20 cellular contexts compared by ENCODE assay signal in the genomic region with DNA sequence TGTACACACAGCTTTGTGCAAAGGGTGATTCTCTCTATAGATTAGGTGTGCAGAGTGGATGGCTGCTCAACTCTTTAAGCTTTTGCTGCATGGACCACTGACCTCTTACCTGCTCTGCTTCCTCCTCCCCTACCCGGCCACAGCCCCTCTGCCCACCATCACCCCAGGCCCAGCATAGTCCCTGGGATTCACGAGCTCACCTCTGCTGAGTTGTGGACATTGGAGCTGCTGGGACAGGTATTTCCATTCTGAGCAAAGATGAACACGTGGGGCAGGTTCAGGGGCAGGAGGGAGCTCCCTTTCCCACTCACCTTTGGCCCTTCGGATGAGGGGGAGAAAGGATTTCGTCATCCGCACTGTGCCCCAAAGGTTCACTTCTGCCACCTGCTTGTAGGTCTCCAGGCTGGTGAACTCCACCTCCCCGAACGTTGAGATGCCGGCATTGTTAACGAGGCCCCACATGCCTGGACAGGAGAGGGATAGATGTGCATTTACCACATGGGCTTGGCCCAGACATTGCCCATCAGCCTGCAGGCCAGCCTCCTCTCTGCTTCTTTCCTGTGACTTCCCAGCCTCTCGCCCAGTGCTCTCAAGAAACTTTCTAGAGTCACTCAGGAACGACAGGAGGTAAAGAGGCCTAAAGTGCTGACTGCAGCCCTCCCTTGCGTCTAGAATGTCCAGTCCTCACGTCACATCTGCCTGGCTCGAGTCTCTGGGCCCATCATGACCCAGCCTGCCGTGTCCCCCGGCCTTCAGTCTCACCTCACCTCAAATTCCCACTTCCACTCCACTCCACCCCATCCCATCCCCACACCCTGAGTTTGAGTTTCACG. TPM values are rescaled to one million over a fixed set of nuclear protein-coding genes. Genes with fewer than 3 reads are reported as not detected.
DNase-seq lines count a peak whose midpoint lies in the region; ATAC-seq, FAIRE-seq and TF ChIP-seq lines count a peak whose summit lies in the region.
"Had no signal": no experiment of that assay in that cellular context is flagged by ENCODE, and none has a peak within 500 bp of the region (broad histone marks: within the 10 kb centered on the region; RNA-seq: fewer than 3 reads in every experiment).

No MANE protein-coding gene starts in this region.

- H3K36me3 ChIP-seq in BLaER1 (peaks cover 38% of the 10 kb centered on the region), K562 (ENCODE audit: control insufficient read depth, insufficient read depth, low read length) (no peaks in the 10 kb centered on the region), mesendoderm (ENCODE audit: control insufficient read depth, insufficient read depth, low read length) (no peaks in the 10 kb centered on the region), H7 (replicated peaks; ENCODE audit: control insufficient read depth, insufficient read depth, low read length) (no peaks in the 10 kb centered on the region)
- H3K36me3 ChIP-seq: pancreas, thoracic aorta had no signal

- no peak overlapping the region for H3K4me3 ChIP-seq in BLaER1
- H3K4me3 ChIP-seq in K562: no peak overlapping the region
- H3K4me3 ChIP-seq in mesendoderm (ENCODE audit: low read length): no peak overlapping the region
- no peak overlapping the region for H3K4me3 ChIP-seq in H7 (ENCODE audit: insufficient read depth, low read depth, low read length)
- H3K4me3 ChIP-seq: pancreas, thoracic aorta had no signal

- H3K9ac ChIP-seq in BLaER1: no peak overlapping the region
- peak overlapping the region in 1 of 2 experiments; percentile 18; a peak in 1 of 4 replicates for H3K9ac ChIP-seq in K562 (ENCODE audit: insufficient read depth in 1 of 2, low read depth in 2 of 2, low read length in 2 of 2)
- H3K9ac ChIP-seq in mesendoderm (ENCODE audit: low read length): no peak overlapping the region

- no peaks in the 10 kb centered on the region for H3K79me2 ChIP-seq in K562 (ENCODE audit: control insufficient read depth, insufficient read depth, low read length)
- no peaks in the 10 kb centered on the region for H3K79me2 ChIP-seq in mesendoderm (ENCODE audit: control insufficient read depth, insufficient read depth, low read length)

- H4K20me1 ChIP-seq in BLaER1: no peaks in the 10 kb centered on the region
- no peaks in the 10 kb centered on the region for H4K20me1 ChIP-seq in K562 (replicated peaks; ENCODE audit: control insufficient read depth, insufficient read depth, low read length)

- no peaks in the 10 kb centered on the region for H3K9me3 ChIP-seq in BLaER1
- H3K9me3 ChIP-seq in K562 (replicated peaks; ENCODE audit: control insufficient read depth, insufficient read depth, low read depth, low read length): no peaks in the 10 kb centered on the region
- H3K9me3 ChIP-seq: pancreas, thoracic aorta had no signal

- H2AK5ac ChIP-seq in mesendoderm (ENCODE audit: low read length): no peak overlapping the region

- H4K8ac ChIP-seq in mesendoderm (ENCODE audit: low read depth, low read length): no peak overlapping the region

- WGBS in K562 (ENCODE audit: insufficient coverage, low coverage, missing lambda C conversion rate): 33% methylated on average over 18 of the region's 18 CpGs
- WGBS in mesendoderm (ENCODE audit: extremely low coverage, insufficient coverage, low lambda C conversion rate): no CpG with 5 or more reads among the region's 18 CpGs

- TF ChIP-seq RAD21 in K562 (CRISPR knock-in tag; conservative IDR thresholded peaks at IDR 0.05 in 1 of 2, IDR thresholded peaks at IDR 0.05 in 1 of 2): no peak

- no peaks in the 10 kb centered on the region for H3K79me1 ChIP-seq in mesendoderm (ENCODE audit: low read length)

- no peak overlapping the region for H4K5ac ChIP-seq in mesendoderm (ENCODE audit: low read length)

- H3K9me1 ChIP-seq in K562 (ENCODE audit: control insufficient read depth, insufficient read depth, low read length): no peaks in the 10 kb centered on the region

- H3K4me1 ChIP-seq in BLaER1: peaks cover 36% of the 10 kb centered on the region
- peaks cover 10 to 30% of the 10 kb centered on the region in 2 experiments for H3K4me1 ChIP-seq in K562 (replicated peaks in 1 of 2; ENCODE audit: control insufficient read depth in 2 of 2, insufficient read depth in 2 of 2, low read length in 2 of 2)
- peaks cover 1% of the 10 kb centered on the region for H3K4me1 ChIP-seq in mesendoderm (ENCODE audit: control insufficient read depth, low read depth, low read length)
- H3K4me1 ChIP-seq: pancreas had no signal

- H3K18ac ChIP-seq in mesendoderm (ENCODE audit: low read length): no peak overlapping the region

- peak overlapping the region; percentile 17 for H3K56ac ChIP-seq in mesendoderm (ENCODE audit: low read length)

- POLR2A ChIA-PET in K562 (lab: Yijun Ruan, JAX): interaction anchor here (0.6 to 1.7 kb wide), 5 partner anchors 11 to 73 kb away, joined by 3 to 4 read pairs (median 3); no protein-coding TSS in a partner anchor

- no peak overlapping the region for H2BK15ac ChIP-seq in mesendoderm (replicated peaks; ENCODE audit: low read depth)

- H3K27me3 ChIP-seq in BLaER1 (no peaks in the 10 kb centered on the region), K562 (ENCODE audit: control insufficient read depth in 2 of 2, insufficient read depth in 2 of 2, low read length in 2 of 2) (peaks cover 3 to 11% of the 10 kb centered on the region in 2 experiments; a peak in 2 of 5 replicates), mesendoderm (ENCODE audit: insufficient read depth, low read length, poor library complexity) (no peaks in the 10 kb centered on the region), H7 (ENCODE audit: control insufficient read depth, insufficient read depth, low read length) (peaks cover 2% of the 10 kb centered on the region; the same call in 1 of the 2 replicates)
- H3K27me3 ChIP-seq: pancreas had no signal

- in situ Hi-C loops in K562 (cut with MboI): loop anchor here (25.0 kb wide), 2 partner anchors 252 to 527 kb away; no protein-coding TSS in a partner anchor

- no peak for TF ChIP-seq CTCF in K562 (IDR thresholded peaks at IDR 0.05 in 2 of 3, conservative IDR thresholded peaks at IDR 0.05 in 1 of 3; ENCODE audit: insufficient read depth in 2 of 3, low read depth in 1 of 3, low read length in 3 of 3)

- no peak overlapping the region for H3K4ac ChIP-seq in mesendoderm (ENCODE audit: low read depth, low read length)

- FAIRE-seq in K562 (lab: Jason Lieb, UNC): no peak
- FAIRE-seq: pancreas had no signal

- H2AFZ ChIP-seq in K562 (ENCODE audit: low read depth, low read length): 0 out of 2 replicates have a peak overlapping the region, but pooled peaks have one; percentile 5

- H2BK5ac ChIP-seq in mesendoderm (ENCODE audit: low read length): no peak overlapping the region

- no TSS peak for BruUV-seq in K562 (replicated peaks; lab: Mats Ljungman, UMichigan)

- H2BK120ac ChIP-seq in mesendoderm (ENCODE audit: low read depth, low read length): no peak overlapping the region

- TF ChIP-seq EP300 in K562 (IDR thresholded peaks at IDR 0.05; ENCODE audit: low read length): no peak

- no peak for TF ChIP-seq POLR2A in K562 (conservative IDR thresholded peaks at IDR 0.05)

- ATAC-seq in K562: no peak
- ATAC-seq in HG02973 (IDR thresholded peaks at IDR 0.05; ENCODE audit: unreplicated experiment): no peak
- ATAC-seq: left colon, pancreas had no signal

- DNase-seq in HPDE6-E6E7 (ENCODE audit: extremely low spot score): peak; percentile 46
- no peak for DNase-seq in K562 (ENCODE audit: extremely low read depth in 1 of 4, low spot score in 3 of 4)
- no peak for DNase-seq in mesendoderm
- DNase-seq in cerebellar cortex (ENCODE audit: low spot score): no peak
- DNase-seq in SW480 (ENCODE audit: low spot score): no peak
- DNase-seq in H7: no peak
- DNase-seq: activated CD4-positive, CD25-positive, alpha-beta regulatory T cell treated with anti-CD3 and anti-CD28 coated beads, Interleukin-2, amount 50 U/mL, for 72 hours; activated T-cell treated with anti-CD3 and anti-CD28 coated beads for 4 hours; Calu3; central memory CD4-positive, alpha-beta T cell; effector CD8-positive, alpha-beta T cell; MM.1S; NCI-H187 treated with DMSO at 0.1 percent for 48 hours; SHP77 treated with DMSO at 0.1 percent for 48 hours; stimulated activated CD4-positive, alpha-beta T cell treated with anti-CD3 and anti-CD28 coated beads, Interleukin-4, amount 100 ng/mL, for 24 hours had no signal

- no peak overlapping the region for H3K4me2 ChIP-seq in BLaER1
- no peak overlapping the region for H3K4me2 ChIP-seq in K562 (ENCODE audit: insufficient read depth, low read length)
- H3K4me2 ChIP-seq in mesendoderm (ENCODE audit: low read length): no peak overlapping the region

- intact Hi-C loops in K562 (cut with micrococcal nuclease): no loop called here

- CTCF ChIA-PET in K562 (lab: Yijun Ruan, JAX; ENCODE audit: low intra/inter-chr PET ratio): interaction anchor here (0.6 kb wide), 1 partner anchor 290 kb away, joined by 3 read pairs; no protein-coding TSS in a partner anchor

- no peak overlapping the region for H3K23ac ChIP-seq in mesendoderm (ENCODE audit: low read length)

- H3K27ac ChIP-seq in BLaER1 (peak overlapping the region; percentile 76), K562 (ENCODE audit: extremely low read depth, low read depth, low read length) (no peak overlapping the region), mesendoderm (ENCODE audit: low read depth, low read length) (no peak overlapping the region)
- H3K27ac ChIP-seq: pancreas, thoracic aorta had no signal

TF ChIP-seq in K562, 482 proteins besides CTCF, POLR2A, EP300 and RAD21 (continues in another document):
- TF ChIP-seq ZNF668 (CRISPR knock-in tag; IDR thresholded peaks at IDR 0.05) (no peak), ZNF583 (CRISPR knock-in tag; IDR thresholded peaks at IDR 0.05) (no peak)

RNA-seq across cellular contexts. Expression of a gene that starts 41.6 kb away (rescaled TPM):
- total RNA-seq in K562 (2011; cell fraction: chromatin; rRNA removed; ENCODE audit: low replicate concordance): 0.60 and 1.0 TPM in 2 replicates
- 0.26 and 0.33 TPM in 2 replicates for total RNA-seq in K562 (2011; cell fraction: nucleolus; rRNA removed)
- total RNA-seq in K562 (2011; cell fraction: nucleoplasm; rRNA removed): 0.44 and 1.4 TPM in 2 replicates
- 0.29 TPM in 1 of 2 replicates, not detected in the other for total RNA-seq in K562 (2014; rRNA removed)
- total RNA-seq in K562 (2014; rRNA removed; fragmentation: Illumina TruSeq; extraction: Trizol): 0.11 TPM in 1 of 2 replicates, not detected in the other
- total RNA-seq in K562 (2015; rRNA removed; fragmentation: Illumina TruSeq; extraction: Trizol): 0.04 TPM in 1 of 2 replicates, not detected in the other
- 0.11 and 0.27 TPM in 2 replicates for total RNA-seq in K562 (2021)
- polyA plus RNA-seq in K562 (2011; rRNA removed): 0.03 and 0.32 TPM in 2 replicates
- polyA plus RNA-seq in K562 (2011; cell fraction: cytosol; rRNA removed): 0.06 and 0.22 TPM in 2 replicates
- 0.38 and 0.94 TPM in 2 replicates for polyA plus RNA-seq in K562 (2011; cell fraction: nucleus; rRNA removed)
- polyA plus RNA-seq in K562 (2012): 0.36 and 0.76 TPM in 2 replicates
- 0.19 TPM in 1 of 2 replicates, not detected in the other for polyA plus RNA-seq in K562 (2014; fragmentation: Illumina TruSeq; extraction: Trizol)
- under 1 TPM; 0.13 to 0.89 TPM for polyA plus RNA-seq in K562 (2014; fragmentation: Nextera tagmentation; extraction: Ambion mirVana)
- polyA plus RNA-seq in K562 (2014; rRNA removed): 0.07 and 0.69 TPM in 2 replicates
- 0.21 TPM in 1 of 2 replicates, not detected in the other for polyA minus RNA-seq in K562 (2011; rRNA and poly(A)+ RNA removed)
- not detected in 2 replicates for polyA minus RNA-seq in K562 (2011; cell fraction: cytosol; rRNA and poly(A)+ RNA removed)
- polyA minus RNA-seq in K562 (2011; cell fraction: nucleus; rRNA and poly(A)+ RNA removed): 0.11 and 0.13 TPM in 2 replicates
- polyA plus RNA-seq in mesendoderm (2013, experiment 1 of 2): 7.9 TPM
- polyA plus RNA-seq in mesendoderm (2013, experiment 2 of 2): 8.5 TPM
- 25.3 and 25.7 TPM in 2 replicates for total RNA-seq in H7 (2014; rRNA removed; shearing (Covaris generic))

Comparison
In these comparisons a context has a peak if more than half of its experiments do, and no peak if none do; other contexts are left out.
1. RNA of a gene that starts 41.6 kb away (total RNA-seq): 25.3 to 25.7 TPM in H7; 0.04 to 1.4 TPM in K562; every median in the first group is over 10 times any median in the second.